In the genomic region with DNA sequence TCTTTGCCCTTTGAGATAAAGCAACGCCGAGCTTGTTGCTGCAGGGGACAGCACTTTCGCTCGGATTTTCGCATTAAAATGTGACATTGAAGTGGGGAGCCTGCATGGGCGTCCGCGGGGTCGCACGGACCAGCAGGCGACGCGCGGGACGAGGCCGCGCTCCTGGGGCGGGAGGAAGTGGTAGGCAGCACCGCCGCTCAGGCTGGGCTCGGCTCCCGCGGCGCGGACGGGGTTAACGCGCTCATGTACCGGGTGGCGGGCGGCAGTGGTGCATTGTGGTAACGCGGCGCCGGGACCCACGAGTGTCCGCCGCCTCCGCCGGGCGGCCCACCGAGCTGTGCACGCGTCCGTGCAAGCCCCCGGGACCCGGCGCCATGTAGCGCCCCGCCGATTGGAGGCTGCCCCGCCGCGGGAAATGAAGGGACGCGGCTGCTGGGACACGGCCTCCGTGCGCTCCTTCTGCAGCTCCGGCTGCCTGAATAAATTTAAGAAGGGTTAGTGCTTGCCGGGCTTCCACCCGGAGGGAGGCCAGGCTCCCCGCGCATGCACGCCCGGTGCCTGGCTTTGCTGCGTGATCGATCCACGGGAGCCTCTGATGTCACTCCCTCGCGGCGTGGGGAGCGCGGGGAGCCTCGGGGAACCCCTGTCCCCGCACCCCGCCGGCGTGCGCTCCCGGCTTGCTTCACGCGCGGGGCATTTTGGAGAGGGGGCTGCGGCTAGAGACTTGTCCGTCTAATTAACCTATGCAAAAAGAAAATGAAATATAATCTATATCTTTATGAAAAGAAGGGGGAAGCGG, we compare ENCODE assay signal across 10 cellular contexts.
DNase-seq lines count a peak whose midpoint lies in the region; ATAC-seq, FAIRE-seq and TF ChIP-seq lines count a peak whose summit lies in the region.
"Had no signal": no experiment of that assay in that cellular context is flagged by ENCODE, and none has a peak within 500 bp of the region (broad histone marks: within the 10 kb centered on the region; RNA-seq: fewer than 3 reads in every experiment).

No MANE protein-coding gene starts in this region.

- FAIRE-seq in GM12892 (lab: Jason Lieb, UNC), result no peak

- in situ Hi-C loops in Panc1 (cut with HindIII; ENCODE audit: low pct_unique_long_range_greater_than_20kb, low sequenced_read_pairs), result no loop called here
- in situ Hi-C loops in GM13977 (cut with MboI; ENCODE audit: low pct_unique_long_range_greater_than_20kb, low sequenced_read_pairs, unreplicated experiment), result no loop called here

- H3K27me3 Mint-ChIP-seq in naive thymus-derived CD8-positive, alpha-beta T cell, result peaks cover 24 to 68% (median 47%) of the 10 kb centered on the region in 5 donors

- H3K4me3 Mint-ChIP-seq in naive thymus-derived CD8-positive, alpha-beta T cell, result peak overlapping the region in 7 of 10 donors; percentile 29 to 75 (median 58)

- no TSS peak for BruUV-seq in Panc1 (replicated peaks; lab: Mats Ljungman, UMichigan)

- no peaks in the 10 kb centered on the region for H3K9me3 ChIP-seq in BE2C
- H3K9me3 ChIP-seq in Panc1 (ENCODE audit: control insufficient read depth, insufficient read depth, low read depth, low read length), result no peaks in the 10 kb centered on the region

- H3K4me1 ChIP-seq in BE2C (no peaks in the 10 kb centered on the region), Panc1 (ENCODE audit: control insufficient read depth, insufficient read depth, low read length) (no peaks in the 10 kb centered on the region)

- H3K4me1 Mint-ChIP-seq in naive thymus-derived CD8-positive, alpha-beta T cell, result peaks cover 5 to 12% (median 10%) of the 10 kb centered on the region in 4 donors

- H3K36me3 ChIP-seq in BE2C (no peaks in the 10 kb centered on the region), Panc1 (ENCODE audit: control insufficient read depth, insufficient read depth, low read length) (no peaks in the 10 kb centered on the region)

- intact Hi-C loops in Panc1 (cut with micrococcal nuclease; ENCODE audit: unreplicated experiment), result no loop called here

- CTCF ChIA-PET in Panc1 (lab: Charles Lee), result no interaction called here

- H3K9me3 Mint-ChIP-seq in naive thymus-derived CD8-positive, alpha-beta T cell, result no peaks in the 10 kb centered on the region
- H3K9me3 Mint-ChIP-seq: activated naive CD4-positive, alpha-beta T cell treated with anti-CD3 and anti-CD28 coated beads, Interleukin-2, amount 50 U/mL, for 72 hours had no signal

- no peak overlapping the region for H3K27ac Mint-ChIP-seq in naive thymus-derived CD8-positive, alpha-beta T cell
- H3K27ac Mint-ChIP-seq: activated naive CD4-positive, alpha-beta T cell treated with anti-CD3 and anti-CD28 coated beads, Interleukin-2, amount 50 U/mL, for 72 hours had no signal

- DNase-seq in BE2C (peak; percentile 34), Panc1 (ENCODE audit: low read depth, low spot score) (no peak), epithelial cell of proximal tubule (ENCODE audit: low read depth) (no peak), UCSD-AML1 (lab: John Stamatoyannopoulos, UW; ENCODE audit: unreplicated experiment) (no peak), HCEC 1CT (no peak), GM12892 (ENCODE audit: insufficient read length) (no peak), GM13977 (ENCODE audit: low spot score) (no peak)
- DNase-seq in naive thymus-derived CD8-positive, alpha-beta T cell, result no peak
- DNase-seq: NCI-H1436 treated with DMSO at 0.1 percent for 48 hours had no signal

- no peak overlapping the region for H3K27ac ChIP-seq in Panc1 (ENCODE audit: low read length)

- no peaks in the 10 kb centered on the region for H3K36me3 Mint-ChIP-seq in naive thymus-derived CD8-positive, alpha-beta T cell

- peaks cover 26% of the 10 kb centered on the region for H3K27me3 ChIP-seq in BE2C
- H3K27me3 ChIP-seq in Panc1 (ENCODE audit: control insufficient read depth, insufficient read depth, low read length), result peaks cover 3% of the 10 kb centered on the region; the same call in 1 of the 2 replicates

- no peak for TF ChIP-seq POLR2A in GM12892 (IDR thresholded peaks at IDR 0.05; ENCODE audit: low read depth, low read length)

- H3K4me3 ChIP-seq in BE2C (ENCODE audit: low read depth, low read length), result peak overlapping the region; percentile 41
- peak overlapping the region; percentile 34 to 39 for H3K4me3 ChIP-seq in Panc1 (ENCODE audit: low read depth in 2 of 2, low read length in 2 of 2)
- H3K4me3 ChIP-seq in epithelial cell of proximal tubule (ENCODE audit: low read depth, low read length), result peak overlapping the region; percentile 35

- POLR2A ChIA-PET in Panc1 (lab: Charles Lee), result no interaction called here
- POLR2A ChIA-PET in naive thymus-derived CD8-positive, alpha-beta T cell (lab: Charles Lee), result no interaction called here

- peak; percentile 77 for ATAC-seq in Panc1
- ATAC-seq in naive thymus-derived CD8-positive, alpha-beta T cell, result peak; percentile 58 to 60

- TF ChIP-seq CTCF in BE2C (IDR thresholded peaks at IDR 0.05; ENCODE audit: low read depth, low read length), result no peak
- TF ChIP-seq CTCF in Panc1 (IDR thresholded peaks at IDR 0.05), result no peak
- no peak for TF ChIP-seq CTCF in epithelial cell of proximal tubule (conservative IDR thresholded peaks at IDR 0.05; ENCODE audit: low read depth, low read length)
- no peak for TF ChIP-seq CTCF in GM13977 (IDR thresholded peaks at IDR 0.05; ENCODE audit: extremely low read depth, insufficient read depth, missing control alignments)
